31 cellular contexts compared by ENCODE assay signal in the genomic region with DNA sequence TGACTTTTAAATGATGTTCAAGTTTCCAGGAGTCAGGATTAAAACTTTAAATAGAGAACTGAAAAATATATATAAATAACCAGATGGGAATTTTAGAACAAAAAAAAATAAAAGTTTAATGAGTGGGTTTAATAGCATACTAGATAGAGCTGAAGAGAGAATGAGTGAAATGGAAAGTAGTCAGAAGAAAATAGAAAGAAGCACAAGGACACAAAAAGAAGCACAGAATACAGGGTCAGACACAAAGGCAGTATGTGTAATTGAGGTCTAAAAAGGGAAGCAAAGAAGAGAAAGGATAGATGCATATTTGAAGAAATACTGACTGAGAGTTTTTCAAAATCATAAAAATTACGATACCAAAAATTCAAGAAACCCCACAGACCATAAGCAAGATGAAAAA.
"Had no signal": no experiment of that assay in that cellular context is flagged by ENCODE, and none has a peak within 500 bp of the region (broad histone marks: within the 10 kb centered on the region; RNA-seq: fewer than 3 reads in every experiment).

No MANE protein-coding gene starts in this region.

- ATAC-seq: activated CD4-positive, alpha-beta T cell treated with anti-CD3 and anti-CD28 coated beads for 36 hours; activated CD4-positive, CD25-positive, alpha-beta regulatory T cell treated with anti-CD3 and anti-CD28 coated beads, Interleukin-2, amount 50 U/mL, for 24 hours; activated CD8-positive, alpha-beta memory T cell treated with anti-CD3 and anti-CD28 coated beads, Interleukin-2, amount 10 ng/mL, durations not matched to agents 7 days and 5 days; activated CD8-positive, alpha-beta T cell treated with anti-CD3 and anti-CD28 coated beads, Interleukin-2, amount 10 ng/mL, durations not matched to agents 7 days and 5 days; activated naive CD8-positive, alpha-beta T cell treated with anti-CD3 and anti-CD28 coated beads, Interleukin-2, amount 50 U/mL, for 24 hours had no signal

- H3K4me3 ChIP-seq: adrenal gland, breast epithelium, cardiac muscle cell, colonic mucosa, esophagus squamous epithelium had no signal

- H3K27ac ChIP-seq: adrenal gland, breast epithelium, cardiac muscle cell, colonic mucosa, epithelial cell of prostate, esophagus squamous epithelium, WERI-Rb-1 had no signal

- H3K36me3 ChIP-seq: adrenal gland, breast epithelium, cardiac muscle cell, colonic mucosa, esophagus squamous epithelium, WERI-Rb-1 had no signal

- H3K9me3 ChIP-seq: colonic mucosa had no signal

- FAIRE-seq: endothelial cell of umbilical vein had no signal

- DNase-seq: activated B cell treated with CpG ODN at 0.5 μM for 24 hours; activated CD4-positive, alpha-beta memory T cell treated with anti-CD3 and anti-CD28 coated beads for 36 hours; activated CD4-positive, alpha-beta T cell treated with anti-CD3 and anti-CD28 coated beads for 36 hours; activated CD4-positive, alpha-beta T cell treated with anti-CD3 and anti-CD28 coated beads, Interleukin-2, amount 10 ng/mL, durations not matched to agents 24 days and 14 days; activated CD8-positive, alpha-beta memory T cell treated with anti-CD3 and anti-CD28 coated beads, Interleukin-2, amount 10 ng/mL, durations not matched to agents 7 days and 5 days; activated CD8-positive, alpha-beta memory T cell treated with anti-CD3 and anti-CD28 coated beads, Interleukin-2, amount 50 U/mL, for 4 hours; activated CD8-positive, alpha-beta T cell treated with anti-CD3 and anti-CD28 coated beads, Interleukin-2, amount 10 ng/mL, durations not matched to agents 7 days and 5 days; activated effector memory CD4-positive, alpha-beta T cell treated with anti-CD3 and anti-CD28 coated beads, Interleukin-2, amount 50 U/mL, for 16 hours; activated naive CD4-positive, alpha-beta T cell treated with anti-CD3 and anti-CD28 coated beads for 36 hours; activated naive CD8-positive, alpha-beta T cell treated with anti-CD3 and anti-CD28 coated beads for 36 hours; activated naive CD8-positive, alpha-beta T cell treated with anti-CD3 and anti-CD28 coated beads, Interleukin-2, amount 50 U/mL, for 24 hours; activated T-cell treated with anti-CD3 and anti-CD28 coated beads, Interleukin-2, amount 50 U/mL, for 1 hour; activated T-cell treated with anti-CD3 and anti-CD28 coated beads, Interleukin-2, amount 50 U/mL, for 48 hours; adrenal gland; amygdala; aorta; central memory CD4-positive, alpha-beta T cell; cerebellar nuclear complex; colonic mucosa; effector CD8-positive, alpha-beta T cell; esophagus squamous epithelium; foreskin melanocyte; head of caudate nucleus; hippocampal formation; T-helper 9 cell; WERI-Rb-1 had no signal

- H3K27me3 ChIP-seq: breast epithelium, cardiac muscle cell, colonic mucosa, esophagus squamous epithelium had no signal

- H3K4me1 ChIP-seq: adrenal gland, breast epithelium, colonic mucosa, esophagus squamous epithelium had no signal
